In the genomic region with DNA sequence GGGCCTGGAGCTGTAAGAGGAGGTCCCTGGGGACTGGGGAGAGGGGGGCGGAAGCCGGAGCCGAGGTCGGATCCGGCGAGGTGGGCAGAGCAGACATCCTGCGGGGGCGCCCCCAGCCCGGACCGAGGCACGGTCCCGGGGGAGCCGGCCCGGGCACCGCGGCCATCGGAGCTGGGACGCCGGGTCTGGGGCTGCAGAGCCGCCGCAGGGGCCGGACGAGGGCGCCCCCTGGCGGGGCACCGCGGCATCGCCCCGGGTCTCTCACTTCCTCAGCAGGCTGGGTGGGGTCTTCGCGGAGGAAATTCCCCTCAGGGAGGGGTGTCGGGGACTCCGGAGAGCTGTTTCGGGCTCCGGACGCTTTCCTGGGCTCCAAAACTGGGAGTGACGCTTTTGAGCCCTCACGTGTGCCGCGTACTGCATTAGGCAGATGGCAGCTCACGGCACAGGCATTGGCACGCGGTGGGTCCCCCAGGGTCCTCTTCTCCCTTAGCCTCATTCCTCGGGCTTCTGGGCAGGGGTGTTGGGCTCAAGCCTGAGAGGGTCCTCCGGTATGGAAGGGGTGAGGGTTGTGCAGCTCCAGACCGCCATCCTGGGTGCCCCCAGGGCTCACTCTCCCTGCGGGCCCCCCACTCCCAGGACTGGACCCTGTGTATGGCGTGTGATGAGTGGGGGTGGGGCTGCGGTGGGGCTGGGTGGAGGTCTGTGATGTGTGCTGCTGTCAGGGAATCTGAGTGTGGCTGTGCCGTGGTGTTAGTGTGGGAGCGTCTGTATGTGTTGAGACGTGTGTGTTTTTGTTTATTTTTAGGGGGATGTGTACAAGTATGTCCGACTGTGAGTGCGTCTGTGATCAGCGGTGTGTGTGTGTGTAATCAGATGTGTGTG, we compare ENCODE assay signal across 8 cellular contexts. TPM values are rescaled to one million over a fixed set of nuclear protein-coding genes. Genes with fewer than 3 reads are reported as not detected.
DNase-seq lines count a peak whose midpoint lies in the region; ATAC-seq and TF ChIP-seq lines count a peak whose summit lies in the region.

No MANE protein-coding gene starts in this region.

- TF ChIP-seq CTCF in Calu3 (IDR thresholded peaks at IDR 0.05; ENCODE audit: unreplicated experiment) = peak; percentile 89
- peak; percentile 100 for TF ChIP-seq CTCF in endothelial cell (IDR thresholded peaks at IDR 0.05; ENCODE audit: unreplicated experiment)
- peak; percentile 75 to 98 (median 96) for TF ChIP-seq CTCF in transverse colon (IDR thresholded peaks at IDR 0.05)

- no peaks in the 10 kb centered on the region for H3K36me3 ChIP-seq in HUES64 (ENCODE audit: insufficient read depth, low read length)
- H3K36me3 ChIP-seq in transverse colon = no peaks in the 10 kb centered on the region

- in situ Hi-C loops in transverse colon (cut with MboI; ENCODE audit: low pct_ligation_motif_present in 1 of 4, low pct_unique_long_range_greater_than_20kb in 1 of 4, low sequenced_read_pairs in 3 of 4) = loop anchor here (5.0 to 25.0 kb wide), 5 partner anchors 329 to 629 kb away; no protein-coding TSS in a partner anchor

- H3K9ac ChIP-seq in HUES64 (ENCODE audit: low read depth, low read length) = no peak overlapping the region

- H3K27ac ChIP-seq in HUES64 (ENCODE audit: low read depth, low read length) (no peak overlapping the region), transverse colon (no peak overlapping the region)

- H3K4me1 Mint-ChIP-seq in Calu3 (ENCODE audit: low read depth, unreplicated experiment) = peaks cover 8% of the 10 kb centered on the region
- H3K4me1 Mint-ChIP-seq in activated CD4-positive, alpha-beta memory T cell treated with anti-CD3 and anti-CD28 coated beads for 36 hours (ENCODE audit: low read depth) = peaks cover 13% of the 10 kb centered on the region
- H3K4me1 Mint-ChIP-seq in endothelial cell (ENCODE audit: unreplicated experiment) = peaks cover 7% of the 10 kb centered on the region

- H3K27ac Mint-ChIP-seq in Calu3 (ENCODE audit: unreplicated experiment) (no peak overlapping the region), endothelial cell (ENCODE audit: unreplicated experiment) (no peak overlapping the region)
- H3K27ac Mint-ChIP-seq in activated CD4-positive, alpha-beta memory T cell treated with anti-CD3 and anti-CD28 coated beads for 36 hours = no peak overlapping the region

- CTCF ChIA-PET in Calu3 (lab: Charles Lee) = interaction anchor here (0.6 kb wide), 3 partner anchors 57 to 556 kb away, joined by 3 to 5 read pairs (median 4); no protein-coding TSS in a partner anchor
- CTCF ChIA-PET in activated CD4-positive, alpha-beta memory T cell treated with anti-CD3 and anti-CD28 coated beads for 36 hours (lab: Charles Lee) = interaction anchor here (0.6 to 4.4 kb wide), 28 partner anchors 11 to 639 kb away, joined by 3 to 55 read pairs (median 4); a partner anchor contains a TSS

- no peak for TF ChIP-seq EP300 in transverse colon (IDR thresholded peaks at IDR 0.05; ENCODE audit: low read depth)

- no peaks in the 10 kb centered on the region for H3K9me3 ChIP-seq in HUES64 (ENCODE audit: insufficient read depth, low read depth, low read length)
- no peaks in the 10 kb centered on the region for H3K9me3 ChIP-seq in transverse colon

- H3K4me3 Mint-ChIP-seq in Calu3 (ENCODE audit: low read depth, unreplicated experiment) = peak overlapping the region; percentile 39
- no peak overlapping the region for H3K4me3 Mint-ChIP-seq in activated CD4-positive, alpha-beta memory T cell treated with anti-CD3 and anti-CD28 coated beads for 36 hours
- H3K4me3 Mint-ChIP-seq in endothelial cell (ENCODE audit: unreplicated experiment) = no peak overlapping the region

- H3K4me3 ChIP-seq in HUES64 (ENCODE audit: low read length) (peak overlapping the region; percentile 50), transverse colon (peak overlapping the region; percentile 23 to 54 (median 36))

- H3K27me3 Mint-ChIP-seq in Calu3 (ENCODE audit: unreplicated experiment) (peaks cover 89% of the 10 kb centered on the region), endothelial cell (ENCODE audit: unreplicated experiment) (peaks cover 15% of the 10 kb centered on the region)
- peaks cover 62% of the 10 kb centered on the region for H3K27me3 Mint-ChIP-seq in activated CD4-positive, alpha-beta memory T cell treated with anti-CD3 and anti-CD28 coated beads for 36 hours

- peak; percentile 49 for DNase-seq in Calu3
- DNase-seq in activated CD4-positive, alpha-beta memory T cell treated with anti-CD3 and anti-CD28 coated beads for 36 hours = peak; percentile 62
- DNase-seq in endothelial cell (ENCODE audit: low spot score) = peak; percentile 74
- peak; percentile 20 for DNase-seq in myocyte (ENCODE audit: low read depth)
- peak; percentile 58 for DNase-seq in transverse colon

- WGBS in HUES64 = 19% methylated on average over 55 of the region's 55 CpGs
- WGBS in transverse colon (ENCODE audit: low coverage in 1 of 2), 2 donors = 11 to 20% methylated on average over 4 to 27 of the region's 55 CpGs

- intact Hi-C loops in Calu3 (cut with micrococcal nuclease; ENCODE audit: unreplicated experiment) = loop anchor here (10.0 kb wide), 1 partner anchor 496 kb away; no protein-coding TSS in a partner anchor
- intact Hi-C loops in activated CD4-positive, alpha-beta memory T cell treated with anti-CD3 and anti-CD28 coated beads for 36 hours (cut with micrococcal nuclease) = loop anchor here (1.0 to 2.0 kb wide), 2 partner anchors 84 to 497 kb away; no protein-coding TSS in a partner anchor
- intact Hi-C loops in transverse colon (cut with DNase I; ENCODE audit: low total_unique reads) = loop anchor here (2.0 kb wide), 2 partner anchors 496 to 638 kb away; no protein-coding TSS in a partner anchor

- no peak for TF ChIP-seq POLR2A in transverse colon (IDR thresholded peaks at IDR 0.05)
- TF ChIP-seq POLR2A in GM18505 (IDR thresholded peaks at IDR 0.05; ENCODE audit: borderline replicate concordance, extremely low read depth, insufficient read depth, insufficient read length) = no peak

- POLR2A ChIA-PET in activated CD4-positive, alpha-beta memory T cell treated with anti-CD3 and anti-CD28 coated beads for 36 hours (lab: Charles Lee) = no interaction called here

- H3K36me3 Mint-ChIP-seq in Calu3 (ENCODE audit: insufficient read depth, unreplicated experiment) (peaks cover 4% of the 10 kb centered on the region), endothelial cell (ENCODE audit: low read depth, unreplicated experiment) (no peaks in the 10 kb centered on the region)
- H3K36me3 Mint-ChIP-seq in activated CD4-positive, alpha-beta memory T cell treated with anti-CD3 and anti-CD28 coated beads for 36 hours = no peaks in the 10 kb centered on the region

- H3K9me3 Mint-ChIP-seq in Calu3 (ENCODE audit: low read depth, unreplicated experiment) = no peaks in the 10 kb centered on the region
- no peaks in the 10 kb centered on the region for H3K9me3 Mint-ChIP-seq in activated CD4-positive, alpha-beta memory T cell treated with anti-CD3 and anti-CD28 coated beads for 36 hours
- no peaks in the 10 kb centered on the region for H3K9me3 Mint-ChIP-seq in endothelial cell (ENCODE audit: unreplicated experiment)

- no TSS peak for BruUV-seq in Calu3 (replicated peaks; lab: Mats Ljungman, UMichigan)

- H3K27me3 ChIP-seq in HUES64 (ENCODE audit: insufficient read depth, low read length) (peaks cover 80% of the 10 kb centered on the region), transverse colon (peaks cover 91% of the 10 kb centered on the region)

- H3K4me1 ChIP-seq in HUES64 (ENCODE audit: insufficient read depth, low read length) (peaks cover 8% of the 10 kb centered on the region; the same call in 1 of the 2 replicates), transverse colon (peaks cover 10 to 25% (median 22%) of the 10 kb centered on the region in 4 donors)

- ATAC-seq in GM18505 (IDR thresholded peaks at IDR 0.05; ENCODE audit: unreplicated experiment) (no peak), HG03280 (IDR thresholded peaks at IDR 0.05; ENCODE audit: unreplicated experiment) (no peak)

RNA-seq across cellular contexts. Expression of a gene that starts 29.6 kb away (rescaled TPM):
- not detected in 2 replicates for total RNA-seq in Calu3 (2022)
- polyA plus RNA-seq in HUES64 (2013, experiment 1 of 2) = 0.95 TPM
- polyA plus RNA-seq in HUES64 (2013, experiment 2 of 2) = 0.89 TPM
- total RNA-seq in activated CD4-positive, alpha-beta memory T cell treated with anti-CD3 and anti-CD28 coated beads for 36 hours = not detected
- total RNA-seq in endothelial cell (ENCODE audit: unreplicated experiment) = not detected
- total RNA-seq in myocyte = 0.05 TPM in 1 of 2 replicates, not detected in the other
- 0.32 TPM for polyA plus RNA-seq in myocyte (2012)
- not detected for total RNA-seq in transverse colon

Comparison
In these comparisons a context has a peak if more than half of its experiments do, and no peak if none do; other contexts are left out.
1. DNase-seq: peak in every context shown above with its lines; median percentile 74 in endothelial cell; 62 in activated CD4-positive, alpha-beta memory T cell treated with anti-CD3 and anti-CD28 coated beads for 36 hours; 58 in transverse colon; 49 in Calu3; 20 in myocyte.